ENCODE assay signal across 23 cellular contexts in the genomic region with DNA sequence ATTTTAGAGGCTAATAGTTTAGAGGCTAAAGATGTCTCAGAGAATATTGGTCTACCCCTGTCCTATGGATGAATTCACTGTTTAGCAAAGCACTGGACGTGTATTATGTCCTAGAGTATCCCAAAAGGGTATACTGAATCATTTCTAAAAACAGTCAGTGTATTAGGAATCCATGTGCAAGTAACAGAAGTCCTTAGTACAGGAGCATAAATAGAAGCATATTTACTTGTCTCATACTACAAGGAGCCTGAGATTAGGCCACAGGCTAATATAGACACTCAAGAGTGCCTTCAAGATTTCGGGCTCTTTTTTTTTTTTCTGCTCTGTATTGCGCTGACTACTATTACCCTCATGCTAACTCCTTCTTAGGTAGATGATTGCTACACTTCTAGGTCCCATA.
DNase-seq lines count a peak whose midpoint lies in the region; ATAC-seq and TF ChIP-seq lines count a peak whose summit lies in the region.
"Had no signal": no experiment of that assay in that cellular context is flagged by ENCODE, and none has a peak within 500 bp of the region (broad histone marks: within the 10 kb centered on the region; RNA-seq: fewer than 3 reads in every experiment).

No MANE protein-coding gene starts in this region.

- H3K4me3 ChIP-seq in osteoblast (ENCODE audit: insufficient read depth, low read length) (no peak overlapping the region), gastrocnemius medialis (no peak overlapping the region), transverse colon (no peak overlapping the region)
- H3K4me3 ChIP-seq: BLaER1, GM12878 had no signal

- H3K4me1 ChIP-seq in osteoblast (ENCODE audit: insufficient read depth, low read length), result no peaks in the 10 kb centered on the region
- peaks cover 0 to 8% of the 10 kb centered on the region in 2 donors for H3K4me1 ChIP-seq in gastrocnemius medialis
- no peaks in the 10 kb centered on the region for H3K4me1 ChIP-seq in transverse colon
- H3K4me1 ChIP-seq: BE2C, BLaER1 had no signal

- H3K4me2 ChIP-seq in osteoblast (ENCODE audit: insufficient read depth, low read length), result no peak overlapping the region
- H3K4me2 ChIP-seq: BLaER1 had no signal

- 65 to 74% methylated on average over 3 of the region's 3 CpGs for WGBS in transverse colon (ENCODE audit: low coverage in 1 of 2), 2 donors

- peak; percentile 6 for DNase-seq in osteoblast (ENCODE audit: insufficient read length, low spot score, missing footprints)
- no peak for DNase-seq in gastrocnemius medialis
- no peak for DNase-seq in GM19240 (ENCODE audit: insufficient read length, low spot score)
- DNase-seq in NCI-H510A (lab: John Stamatoyannopoulos, UW), result no peak
- DNase-seq in transverse colon, result no peak
- DNase-seq: 8988T; ACHN; BE2C; C1 segment of cervical spinal cord; CD4-positive, alpha-beta memory T cell; CD4-positive, CD25-positive, alpha-beta regulatory T cell; CD8-positive, alpha-beta memory T cell; COR-L47; DMS 273 treated with DMSO at 0.1 percent for 48 hours; DMS153; DMS53; DMS79; DND-41; EL; GDM1 had no signal

- H3K27ac ChIP-seq in VCaP, result peak overlapping the region; percentile 0; the same call in 1 of the 2 replicates
- H3K27ac ChIP-seq in osteoblast (ENCODE audit: low read depth, low read length), result no peak overlapping the region
- peak overlapping the region in 3 of 4 donors; percentile 19 to 70 (median 66) for H3K27ac ChIP-seq in gastrocnemius medialis
- H3K27ac ChIP-seq in transverse colon, result no peak overlapping the region
- H3K27ac ChIP-seq: BLaER1 had no signal

- H3K36me3 ChIP-seq in osteoblast (ENCODE audit: insufficient read depth, low read length), result no peaks in the 10 kb centered on the region
- H3K36me3 ChIP-seq in gastrocnemius medialis, result no peaks in the 10 kb centered on the region
- H3K36me3 ChIP-seq in transverse colon, result no peaks in the 10 kb centered on the region
- H3K36me3 ChIP-seq: BE2C, BLaER1 had no signal

- no peak overlapping the region for H2AFZ ChIP-seq in osteoblast (ENCODE audit: low read length)

- H3K9me3 ChIP-seq in osteoblast (ENCODE audit: low read depth, low read length) (no peaks in the 10 kb centered on the region), gastrocnemius medialis (no peaks in the 10 kb centered on the region), transverse colon (no peaks in the 10 kb centered on the region)
- H3K9me3 ChIP-seq: BE2C, BLaER1 had no signal

- H4K20me1 ChIP-seq in osteoblast (ENCODE audit: insufficient read depth, low read length), result no peaks in the 10 kb centered on the region
- H4K20me1 ChIP-seq: BLaER1 had no signal

- intact Hi-C loops in gastrocnemius medialis (cut with DNase I; ENCODE audit: low total_unique reads) (no loop called here), transverse colon (cut with DNase I; ENCODE audit: low total_unique reads) (no loop called here)

- ATAC-seq in gastrocnemius medialis, result peak in 1 of 2 donors; percentile 92
- ATAC-seq: GM12878 had no signal

- no peaks in the 10 kb centered on the region for H3K27me3 ChIP-seq in osteoblast (ENCODE audit: insufficient read depth, low read length)
- H3K27me3 ChIP-seq in gastrocnemius medialis, result no peaks in the 10 kb centered on the region
- H3K27me3 ChIP-seq in transverse colon, result no peaks in the 10 kb centered on the region
- H3K27me3 ChIP-seq: BE2C, BLaER1 had no signal

- TF ChIP-seq CTCF in VCaP (conservative IDR thresholded peaks at IDR 0.05), result no peak
- TF ChIP-seq CTCF in osteoblast (IDR thresholded peaks at IDR 0.05; ENCODE audit: extremely low read depth, low read depth, low read length), result no peak
- no peak for TF ChIP-seq CTCF in gastrocnemius medialis (IDR thresholded peaks at IDR 0.05 in 4 of 5, conservative IDR thresholded peaks at IDR 0.05 in 1 of 5)
- no peak for TF ChIP-seq CTCF in transverse colon (IDR thresholded peaks at IDR 0.05)

- in situ Hi-C loops in gastrocnemius medialis (cut with MboI; ENCODE audit: low sequenced_read_pairs in 4 of 4), result no loop called here
- in situ Hi-C loops in transverse colon (cut with MboI; ENCODE audit: low pct_ligation_motif_present in 1 of 4, low pct_unique_long_range_greater_than_20kb in 1 of 4, low sequenced_read_pairs in 3 of 4), result no loop called here

- no peak for TF ChIP-seq POLR2A in gastrocnemius medialis (IDR thresholded peaks at IDR 0.05)
- no peak for TF ChIP-seq POLR2A in transverse colon (IDR thresholded peaks at IDR 0.05)

- H3K79me2 ChIP-seq in osteoblast (ENCODE audit: insufficient read depth, low read length), result no peaks in the 10 kb centered on the region

- no peak for TF ChIP-seq EP300 in transverse colon (IDR thresholded peaks at IDR 0.05; ENCODE audit: low read depth)

Comparison
In these comparisons a context has a peak if more than half of its experiments do, and no peak if none do; other contexts are left out.
1. H3K27ac ChIP-seq: peak in VCaP (single experiment) and gastrocnemius medialis (3 of 4); none in osteoblast (single experiment) and transverse colon (0 of 4).